1 cellular context compared by ENCODE assay signal in the genomic region with DNA sequence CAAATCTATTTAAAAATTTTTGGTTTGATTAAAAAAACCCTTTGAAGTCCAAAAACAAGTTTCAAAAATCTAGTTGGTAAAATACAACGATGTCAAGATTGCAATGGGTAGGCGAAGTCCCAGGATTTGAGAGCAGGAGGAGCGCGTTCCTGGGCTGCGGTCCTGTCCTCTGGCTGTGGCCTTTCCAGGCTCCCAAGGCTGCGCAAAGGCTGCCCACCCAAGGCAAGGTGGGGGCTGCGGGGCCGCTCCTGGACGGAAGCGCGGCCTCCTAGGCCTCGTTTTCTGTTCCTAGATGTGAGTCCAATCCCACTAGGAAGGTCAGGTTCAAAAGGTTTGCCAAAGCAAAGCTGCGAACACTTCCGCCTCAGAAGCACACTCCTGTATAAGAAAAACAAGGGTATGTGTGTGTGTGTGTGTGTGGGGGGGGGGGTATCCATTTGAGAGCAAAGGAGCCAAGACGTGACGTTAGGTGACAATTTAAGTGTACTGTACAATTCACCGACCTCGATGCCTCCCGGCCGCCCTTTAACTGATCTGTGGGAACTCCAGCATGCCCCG.
TF ChIP-seq lines count a peak whose summit lies in the region.

No MANE protein-coding gene starts in this region.

TF ChIP-seq in HepG2, 621 proteins besides CTCF, POLR2A, EP300 and RAD21:
- TF ChIP-seq ZNF484 (CRISPR knock-in tag; IDR thresholded peaks at IDR 0.05; ENCODE audit: borderline replicate concordance, low read depth), result no peak
- TF ChIP-seq, protein P1, sequence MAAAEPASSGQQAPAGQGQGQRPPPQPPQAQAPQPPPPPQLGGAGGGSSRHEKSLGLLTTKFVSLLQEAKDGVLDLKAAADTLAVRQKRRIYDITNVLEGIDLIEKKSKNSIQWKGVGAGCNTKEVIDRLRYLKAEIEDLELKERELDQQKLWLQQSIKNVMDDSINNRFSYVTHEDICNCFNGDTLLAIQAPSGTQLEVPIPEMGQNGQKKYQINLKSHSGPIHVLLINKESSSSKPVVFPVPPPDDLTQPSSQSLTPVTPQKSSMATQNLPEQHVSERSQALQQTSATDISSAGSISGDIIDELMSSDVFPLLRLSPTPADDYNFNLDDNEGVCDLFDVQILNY (CRISPR knock-in tag; conservative IDR thresholded peaks at IDR 0.05), result no peak
- no peak for TF ChIP-seq PTBP1 (IDR thresholded peaks at IDR 0.05; ENCODE audit: low read depth, low read length, poor library complexity, severe bottlenecking)
- no peak for TF ChIP-seq ZNF383 (CRISPR knock-in tag; IDR thresholded peaks at IDR 0.05; ENCODE audit: borderline replicate concordance)
- no peak for TF ChIP-seq POLR2AphosphoS5 (IDR thresholded peaks at IDR 0.05; ENCODE audit: low read depth, low read length)
- no peak for TF ChIP-seq DNMT1 (CRISPR knock-in tag; IDR thresholded peaks at IDR 0.05)
- no peak for TF ChIP-seq ZNF562 (CRISPR knock-in tag; IDR thresholded peaks at IDR 0.05; ENCODE audit: borderline replicate concordance)
- no peak for TF ChIP-seq ZSCAN21 (CRISPR knock-in tag; IDR thresholded peaks at IDR 0.05; ENCODE audit: borderline replicate concordance)
- TF ChIP-seq ZSCAN31 (CRISPR knock-in tag; IDR thresholded peaks at IDR 0.05; ENCODE audit: low read depth), result no peak
